ENCODE assay signal across 24 cellular contexts in genomic region chr11:38693306-38693705, GRCh38.
A peak's percentile ranks its signal among the peaks of the same experiment; 100 is the strongest.
DNase-seq lines count a peak whose midpoint lies in the region; ATAC-seq, FAIRE-seq and TF ChIP-seq lines count a peak whose summit lies in the region.
"Had no signal": no experiment of that assay in that cellular context is flagged by ENCODE, and none has a peak within 500 bp of the region (broad histone marks: within the 10 kb centered on the region; RNA-seq: fewer than 3 reads in every experiment).

No MANE protein-coding gene starts in this region.

- H3F3A ChIP-seq in neural progenitor cell (ENCODE audit: low read depth): no peaks in the 10 kb centered on the region

- H3K4me2 ChIP-seq in neural progenitor cell: no peak overlapping the region
- H3K4me2 ChIP-seq: BLaER1 had no signal

- intact Hi-C loops in kidney (cut with DNase I): no loop called here

- H3K4me3 ChIP-seq in kidney (ENCODE audit: low read length in 2 of 2) (no peak overlapping the region), neural progenitor cell (no peak overlapping the region)
- H3K4me3 ChIP-seq: BLaER1 had no signal

- no peaks in the 10 kb centered on the region for H3K36me3 Mint-ChIP-seq in neural progenitor cell
- H3K36me3 Mint-ChIP-seq in stimulated activated effector memory CD8-positive, alpha-beta T cell treated with anti-CD3 and anti-CD28 coated beads, Interleukin-12 subunit alpha, Interleukin-12 subunit beta, amount 100 ng/mL, for 72 hours: no peaks in the 10 kb centered on the region
- H3K36me3 Mint-ChIP-seq: CD14-positive monocyte; CD4-positive, alpha-beta memory T cell; CD4-positive, CD25-positive, alpha-beta regulatory T cell; CD8-positive, alpha-beta memory T cell had no signal

- H3K9ac ChIP-seq in kidney (ENCODE audit: low read length in 2 of 2) (no peak overlapping the region), neural progenitor cell (no peak overlapping the region)
- H3K9ac ChIP-seq: BLaER1 had no signal

- no peak overlapping the region for H3K4me3 Mint-ChIP-seq in neural progenitor cell
- no peak overlapping the region for H3K4me3 Mint-ChIP-seq in stimulated activated effector memory CD8-positive, alpha-beta T cell treated with anti-CD3 and anti-CD28 coated beads, Interleukin-12 subunit alpha, Interleukin-12 subunit beta, amount 100 ng/mL, for 72 hours
- H3K4me3 Mint-ChIP-seq: CD14-positive monocyte; CD4-positive, alpha-beta memory T cell; CD4-positive, CD25-positive, alpha-beta regulatory T cell; CD8-positive, alpha-beta memory T cell had no signal

- no peaks in the 10 kb centered on the region for H4K20me1 ChIP-seq in neural progenitor cell (ENCODE audit: low read depth)
- H4K20me1 ChIP-seq: BLaER1 had no signal

- no peaks in the 10 kb centered on the region for H3K4me1 Mint-ChIP-seq in neural progenitor cell
- no peaks in the 10 kb centered on the region for H3K4me1 Mint-ChIP-seq in stimulated activated effector memory CD8-positive, alpha-beta T cell treated with anti-CD3 and anti-CD28 coated beads, Interleukin-12 subunit alpha, Interleukin-12 subunit beta, amount 100 ng/mL, for 72 hours
- H3K4me1 Mint-ChIP-seq: CD14-positive monocyte; CD4-positive, alpha-beta memory T cell; CD4-positive, CD25-positive, alpha-beta regulatory T cell; CD8-positive, alpha-beta memory T cell had no signal

- DNase-seq in kidney (peak; percentile 42), neural progenitor cell (ENCODE audit: low spot score) (no peak), DMS153 treated with DMSO at 0.1 percent for 48 hours (lab: John Stamatoyannopoulos, UW; ENCODE audit: unreplicated experiment) (no peak)
- DNase-seq in stimulated activated effector memory CD8-positive, alpha-beta T cell treated with anti-CD3 and anti-CD28 coated beads, Interleukin-12 subunit alpha, Interleukin-12 subunit beta, amount 100 ng/mL, for 72 hours (ENCODE audit: low spot score in 2 of 2): no peak
- DNase-seq: 8988T; ACHN; BE2C; C1 segment of cervical spinal cord; CD4-positive, alpha-beta memory T cell; CD4-positive, CD25-positive, alpha-beta regulatory T cell; COR-L47; DMS 273 treated with DMSO at 0.1 percent for 48 hours; DMS153; DMS79 treated with DMSO at 0.1 percent for 48 hours; GF-D8 had no signal

- H3K36me3 ChIP-seq in kidney (ENCODE audit: control insufficient read depth in 1 of 2, insufficient read depth in 2 of 2, low read length in 2 of 2): no peaks in the 10 kb centered on the region
- H3K36me3 ChIP-seq in neural progenitor cell: no peaks in the 10 kb centered on the region
- H3K36me3 ChIP-seq: BE2C, BLaER1 had no signal

- no peak for TF ChIP-seq CTCF in kidney (IDR thresholded peaks at IDR 0.05; ENCODE audit: borderline replicate concordance, extremely low read depth, insufficient read depth)
- no peak for TF ChIP-seq CTCF in neural progenitor cell (IDR thresholded peaks at IDR 0.05)

- peak overlapping the region; percentile 26 for H2AFZ ChIP-seq in neural progenitor cell (replicated peaks)

- no peak for FAIRE-seq in kidney (lab: Jason Lieb, UNC)
- FAIRE-seq: A204.1, G401.6, GM12891, GM19239 had no signal

- H3K27me3 Mint-ChIP-seq in neural progenitor cell (ENCODE audit: insufficient read depth, low read depth): peaks cover 5% of the 10 kb centered on the region
- H3K27me3 Mint-ChIP-seq: CD4-positive, alpha-beta memory T cell; CD4-positive, CD25-positive, alpha-beta regulatory T cell; CD8-positive, alpha-beta memory T cell had no signal

- no peaks in the 10 kb centered on the region for H3K79me2 ChIP-seq in neural progenitor cell (ENCODE audit: low read depth)

- no peaks in the 10 kb centered on the region for H3K4me1 ChIP-seq in kidney (ENCODE audit: control insufficient read depth in 1 of 2, insufficient read depth in 1 of 2, low read depth in 1 of 2, low read length in 2 of 2)
- no peaks in the 10 kb centered on the region for H3K4me1 ChIP-seq in neural progenitor cell
- H3K4me1 ChIP-seq: BE2C, BLaER1 had no signal

- peak; percentile 21 for ATAC-seq in stimulated activated effector memory CD8-positive, alpha-beta T cell treated with anti-CD3 and anti-CD28 coated beads, Interleukin-12 subunit alpha, Interleukin-12 subunit beta, amount 100 ng/mL, for 72 hours
- ATAC-seq in esophagus mucosa (no peak), HG03280 (IDR thresholded peaks at IDR 0.05; ENCODE audit: unreplicated experiment) (no peak)

- no peaks in the 10 kb centered on the region for H3K27me3 ChIP-seq in neural progenitor cell
- H3K27me3 ChIP-seq: BE2C, BLaER1 had no signal

- H3K9me3 ChIP-seq in kidney (ENCODE audit: control insufficient read depth in 1 of 2, low read length in 2 of 2): no peaks in the 10 kb centered on the region
- H3K9me3 ChIP-seq in neural progenitor cell (ENCODE audit: low read depth): no peaks in the 10 kb centered on the region
- H3K9me3 ChIP-seq: BE2C, BLaER1 had no signal

- no peak overlapping the region for H3K27ac Mint-ChIP-seq in neural progenitor cell
- H3K27ac Mint-ChIP-seq in stimulated activated effector memory CD8-positive, alpha-beta T cell treated with anti-CD3 and anti-CD28 coated beads, Interleukin-12 subunit alpha, Interleukin-12 subunit beta, amount 100 ng/mL, for 72 hours: no peak overlapping the region
- H3K27ac Mint-ChIP-seq: CD14-positive monocyte; CD4-positive, alpha-beta memory T cell; CD4-positive, CD25-positive, alpha-beta regulatory T cell; CD8-positive, alpha-beta memory T cell had no signal

- no peaks in the 10 kb centered on the region for H3K9me3 Mint-ChIP-seq in neural progenitor cell
- peaks cover 16% of the 10 kb centered on the region for H3K9me3 Mint-ChIP-seq in stimulated activated effector memory CD8-positive, alpha-beta T cell treated with anti-CD3 and anti-CD28 coated beads, Interleukin-12 subunit alpha, Interleukin-12 subunit beta, amount 100 ng/mL, for 72 hours

- H3K27ac ChIP-seq in kidney (ENCODE audit: low read depth in 2 of 2, low read length in 2 of 2): no peak overlapping the region
- H3K27ac ChIP-seq in neural progenitor cell: no peak overlapping the region
- H3K27ac ChIP-seq: BLaER1 had no signal
